ENCODE assay signal across 26 cellular contexts in genomic region chr2:75488157-75488556, GRCh38.
"Had no signal": no experiment of that assay in that cellular context is flagged by ENCODE, and none has a peak within 500 bp of the region (broad histone marks: within the 10 kb centered on the region; RNA-seq: fewer than 3 reads in every experiment).

No MANE protein-coding gene starts in this region.

- H3K27me3 ChIP-seq: colonic mucosa, foreskin keratinocyte, gastrocnemius medialis, heart left ventricle had no signal

- DNase-seq: colonic mucosa; cortex of kidney; dermis blood vessel endothelial cell; dorsolateral prefrontal cortex; effector CD4-positive, alpha-beta T cell; effector CD8-positive, alpha-beta T cell; effector memory CD4-positive, alpha-beta T cell; effector memory CD8-positive, alpha-beta T cell; endodermal cell; erythroblast; esophagus squamous epithelium; foreskin fibroblast; foreskin keratinocyte; gastrocnemius medialis; glutamatergic neuron; head of caudate nucleus; heart left ventricle; heart right ventricle had no signal

- H3K9me3 ChIP-seq: colonic mucosa, esophagus squamous epithelium, gastrocnemius medialis, gastroesophageal sphincter, heart left ventricle, heart right ventricle had no signal

- FAIRE-seq: colon, endometrium, endothelial cell of umbilical vein, frontal cortex had no signal

- H3K27ac ChIP-seq: colonic mucosa, coronary artery, dorsolateral prefrontal cortex, epithelial cell of prostate, esophagus squamous epithelium, foreskin keratinocyte, gastrocnemius medialis, gastroesophageal sphincter, heart left ventricle, heart right ventricle had no signal

- ATAC-seq: effector memory CD8-positive, alpha-beta T cell; esophagus mucosa; foreskin keratinocyte; gastrocnemius medialis; gastroesophageal sphincter; heart left ventricle; heart right ventricle had no signal

- H3K4me1 ChIP-seq: colonic mucosa, esophagus squamous epithelium, gastrocnemius medialis, gastroesophageal sphincter, heart left ventricle had no signal

- H3K4me3 ChIP-seq: colonic mucosa, coronary artery, dorsolateral prefrontal cortex, esophagus squamous epithelium, gastrocnemius medialis, gastroesophageal sphincter, heart left ventricle, heart right ventricle had no signal

- H3K36me3 ChIP-seq: colonic mucosa, esophagus squamous epithelium, gastrocnemius medialis, gastroesophageal sphincter, heart right ventricle had no signal
